24 cellular contexts compared by ENCODE assay signal in genomic region chr9:13053504-13053903, GRCh38.
DNase-seq lines count a peak whose midpoint lies in the region; ATAC-seq and TF ChIP-seq lines count a peak whose summit lies in the region.
"Had no signal": no experiment of that assay in that cellular context is flagged by ENCODE, and none has a peak within 500 bp of the region (broad histone marks: within the 10 kb centered on the region; RNA-seq: fewer than 3 reads in every experiment).

No MANE protein-coding gene starts in this region.

- no peak overlapping the region for H3K9ac ChIP-seq in mammary epithelial cell (ENCODE audit: insufficient read depth, low read length)
- H3K9ac ChIP-seq: BLaER1 treated with 17β-estradiol and CSF1 and Interleukin-3, amounts not matched to agents 10 nM and 100 nM had no signal

- peak overlapping the region; percentile 74 for H2AFZ ChIP-seq in mammary epithelial cell (ENCODE audit: low read depth, low read length)
- H2AFZ ChIP-seq in GM23338: no peak overlapping the region

- DNase-seq in MCF 10A (ENCODE audit: unreplicated experiment): peak; percentile 1
- no peak for DNase-seq in breast epithelium (ENCODE audit: low spot score in 2 of 2)
- peak; percentile 17 for DNase-seq in mammary epithelial cell
- no peak for DNase-seq in epithelial cell of prostate (ENCODE audit: low read depth, low spot score)
- DNase-seq in GM23338 (ENCODE audit: low spot score): no peak
- no peak for DNase-seq in stimulated activated CD4-positive, alpha-beta T cell treated with anti-CD3 and anti-CD28 coated beads, Interleukin-15, amount 100 ng/mL, for 24 hours
- no peak for DNase-seq in omental fat pad (ENCODE audit: low spot score)
- DNase-seq: 8988T; ACHN; AML-193; BE2C; CD4-positive, alpha-beta T cell; CD8-positive, alpha-beta memory T cell; DMS 273 treated with DMSO at 0.1 percent for 48 hours; DMS79; EL; GDM1; GOT3; HFFc6 had no signal

- peaks cover 4% of the 10 kb centered on the region; the same call in 1 of the 2 replicates for H3K9me2 ChIP-seq in GM23338 (ENCODE audit: insufficient read depth)

- dilution Hi-C loops in mammary epithelial cell (cut with HindIII; ENCODE audit: low sequenced_read_pairs): no loop called here

- POLR2A ChIA-PET in MCF 10A (lab: Yijun Ruan, JAX): no interaction called here

- no peak for TF ChIP-seq POLR2A in breast epithelium (IDR thresholded peaks at IDR 0.05)

- H3K27ac Mint-ChIP-seq in MCF 10A (ENCODE audit: low read depth, unreplicated experiment): no peak overlapping the region
- H3K27ac Mint-ChIP-seq in GM23338: no peak overlapping the region
- H3K27ac Mint-ChIP-seq: CD14-positive monocyte; CD4-positive, alpha-beta T cell; CD8-positive, alpha-beta memory T cell; HFFc6 had no signal

- H3K4me2 ChIP-seq in mammary epithelial cell (ENCODE audit: insufficient read depth, low read depth, low read length): peak overlapping the region; percentile 49
- no peak overlapping the region for H3K4me2 ChIP-seq in GM23338
- H3K4me2 ChIP-seq: A549; BLaER1 treated with 17β-estradiol and CSF1 and Interleukin-3, amounts not matched to agents 10 nM and 100 nM had no signal

- peaks cover 16% of the 10 kb centered on the region for H3K4me1 Mint-ChIP-seq in MCF 10A (ENCODE audit: insufficient read depth, unreplicated experiment)
- peaks cover 8% of the 10 kb centered on the region; the same call in 2 of the 3 replicates for H3K4me1 Mint-ChIP-seq in GM23338
- H3K4me1 Mint-ChIP-seq: CD14-positive monocyte; CD8-positive, alpha-beta memory T cell had no signal

- no peak for ATAC-seq in GM23338
- ATAC-seq in omental fat pad (ENCODE audit: low FRiP score): no peak
- ATAC-seq: A549, GM12878 had no signal

- H3K9me3 Mint-ChIP-seq in MCF 10A (ENCODE audit: unreplicated experiment) (no peaks in the 10 kb centered on the region), GM23338 (no peaks in the 10 kb centered on the region)
- H3K9me3 Mint-ChIP-seq: HFFc6 had no signal

- H4K20me1 ChIP-seq in mammary epithelial cell (ENCODE audit: insufficient read depth, low read length): no peaks in the 10 kb centered on the region
- H4K20me1 ChIP-seq in GM23338 (replicated peaks; ENCODE audit: insufficient read depth): no peaks in the 10 kb centered on the region
- H4K20me1 ChIP-seq: BLaER1 treated with 17β-estradiol and CSF1 and Interleukin-3, amounts not matched to agents 10 nM and 100 nM had no signal

- intact Hi-C loops in MCF 10A (cut with micrococcal nuclease): no loop called here
- intact Hi-C loops in breast epithelium (cut with DNase I; ENCODE audit: low total_unique reads): no loop called here
- intact Hi-C loops in mammary epithelial cell (cut with micrococcal nuclease): no loop called here

- no peak overlapping the region for H3K4me3 ChIP-seq in breast epithelium
- no peak overlapping the region for H3K4me3 ChIP-seq in mammary epithelial cell (replicated peaks in 1 of 3; ENCODE audit: insufficient read depth in 1 of 3, low read depth in 2 of 3, low read length in 3 of 3)
- H3K4me3 ChIP-seq in GM23338: no peak overlapping the region
- H3K4me3 ChIP-seq: A549; BLaER1 treated with 17β-estradiol and CSF1 and Interleukin-3, amounts not matched to agents 10 nM and 100 nM; GM12878; HAP-1 had no signal

- no peaks in the 10 kb centered on the region for H3K27me3 Mint-ChIP-seq in MCF 10A (ENCODE audit: insufficient read depth, unreplicated experiment)
- peaks cover 2% of the 10 kb centered on the region for H3K27me3 Mint-ChIP-seq in GM23338 (ENCODE audit: insufficient read depth, low read depth, poor library complexity)
- H3K27me3 Mint-ChIP-seq: CD4-positive, alpha-beta T cell; CD8-positive, alpha-beta memory T cell had no signal

- no peaks in the 10 kb centered on the region for H3K79me2 ChIP-seq in mammary epithelial cell (ENCODE audit: insufficient read depth, low read length)
- H3K79me2 ChIP-seq in GM23338 (replicated peaks; ENCODE audit: insufficient read depth): no peaks in the 10 kb centered on the region

- TF ChIP-seq CTCF in MCF 10A (IDR thresholded peaks at IDR 0.05; ENCODE audit: unreplicated experiment): no peak
- no peak for TF ChIP-seq CTCF in breast epithelium (IDR thresholded peaks at IDR 0.05)
- TF ChIP-seq CTCF in mammary epithelial cell (conservative IDR thresholded peaks at IDR 0.05 in 1 of 2, IDR thresholded peaks at IDR 0.05 in 1 of 2; ENCODE audit: extremely low read depth in 1 of 2, insufficient read depth in 1 of 2, low read depth in 1 of 2, low read length in 2 of 2): no peak
- TF ChIP-seq CTCF in GM23338 (conservative IDR thresholded peaks at IDR 0.05; ENCODE audit: low read depth in 2 of 2): no peak
- no peak for TF ChIP-seq CTCF in omental fat pad (IDR thresholded peaks at IDR 0.05)

- no peaks in the 10 kb centered on the region for H3F3A ChIP-seq in GM23338 (replicated peaks; ENCODE audit: low read depth)

- H3K27ac ChIP-seq in breast epithelium: no peak overlapping the region
- H3K27ac ChIP-seq in mammary epithelial cell (ENCODE audit: insufficient read depth, low read depth, low read length): no peak overlapping the region
- peak overlapping the region; percentile 16 for H3K27ac ChIP-seq in epithelial cell of prostate
- no peak overlapping the region for H3K27ac ChIP-seq in GM23338 (ENCODE audit: low read depth)
- H3K27ac ChIP-seq: A549; BLaER1 treated with 17β-estradiol and CSF1 and Interleukin-3, amounts not matched to agents 10 nM and 100 nM had no signal

- CTCF ChIA-PET in MCF 10A (lab: Yijun Ruan, JAX): interaction anchor here (0.5 to 1.9 kb wide), 6 partner anchors 19 to 369 kb away, joined by 3 to 5 read pairs (median 3); no protein-coding TSS in a partner anchor
- CTCF ChIA-PET in mammary epithelial cell (lab: Charles Lee; ENCODE audit: low non-redundant PET): no interaction called here

- H3K4me1 ChIP-seq in breast epithelium (no peaks in the 10 kb centered on the region), mammary epithelial cell (ENCODE audit: insufficient read depth, low read length) (peaks cover 20% of the 10 kb centered on the region), GM23338 (ENCODE audit: insufficient read depth) (no peaks in the 10 kb centered on the region)
- H3K4me1 ChIP-seq: A549; BE2C; BLaER1 treated with 17β-estradiol and CSF1 and Interleukin-3, amounts not matched to agents 10 nM and 100 nM; HAP-1 had no signal

- H3K36me3 ChIP-seq in breast epithelium (no peaks in the 10 kb centered on the region), mammary epithelial cell (ENCODE audit: insufficient read depth, low read length) (no peaks in the 10 kb centered on the region), GM23338 (ENCODE audit: insufficient read depth) (no peaks in the 10 kb centered on the region)
- H3K36me3 ChIP-seq: BE2C; BLaER1 treated with 17β-estradiol and CSF1 and Interleukin-3, amounts not matched to agents 10 nM and 100 nM; HAP-1 had no signal

- in situ Hi-C loops in mammary epithelial cell (cut with MboI; ENCODE audit: low sequenced_read_pairs in 2 of 2): no loop called here

- no TSS peak for BruUV-seq in MCF 10A (replicated peaks; lab: Mats Ljungman, UMichigan)
- no TSS peak for BruUV-seq in mammary epithelial cell (replicated peaks; lab: Mats Ljungman, UMichigan)

- H3K36me3 Mint-ChIP-seq in MCF 10A (ENCODE audit: insufficient read depth, unreplicated experiment) (no peaks in the 10 kb centered on the region), GM23338 (ENCODE audit: low read depth) (no peaks in the 10 kb centered on the region)
- H3K36me3 Mint-ChIP-seq: CD14-positive monocyte; CD8-positive, alpha-beta memory T cell had no signal

- H3K9me3 ChIP-seq in breast epithelium (no peaks in the 10 kb centered on the region), mammary epithelial cell (replicated peaks; ENCODE audit: insufficient read depth, low read length) (no peaks in the 10 kb centered on the region)
- H3K9me3 ChIP-seq: A549; BE2C; BLaER1 treated with 17β-estradiol and CSF1 and Interleukin-3, amounts not matched to agents 10 nM and 100 nM; HAP-1 had no signal

- H3K4me3 Mint-ChIP-seq in MCF 10A (ENCODE audit: unreplicated experiment) (no peak overlapping the region), GM23338 (no peak overlapping the region)
- H3K4me3 Mint-ChIP-seq: CD14-positive monocyte; CD4-positive, alpha-beta T cell; CD8-positive, alpha-beta memory T cell; HFFc6 had no signal

- no peaks in the 10 kb centered on the region for H3K27me3 ChIP-seq in breast epithelium
- H3K27me3 ChIP-seq in mammary epithelial cell (ENCODE audit: insufficient read depth, low read length): no peaks in the 10 kb centered on the region
- no peaks in the 10 kb centered on the region for H3K27me3 ChIP-seq in GM23338 (ENCODE audit: insufficient read depth)
- H3K27me3 ChIP-seq: BE2C; BLaER1 treated with 17β-estradiol and CSF1 and Interleukin-3, amounts not matched to agents 10 nM and 100 nM had no signal

- 0% methylated on average over 2 of the region's 2 CpGs for WGBS in mammary epithelial cell (ENCODE audit: low coverage, missing lambda C conversion rate)

TF ChIP-seq in GM23338, 12 proteins besides CTCF, POLR2A, EP300 and RAD21 (continues in another document):
- TF ChIP-seq CREB1 (CRISPR knock-in tag; IDR thresholded peaks at IDR 0.05; ENCODE audit: low read depth): no peak
- no peak for TF ChIP-seq ZNF114 (CRISPR knock-in tag; IDR thresholded peaks at IDR 0.05)
- TF ChIP-seq EZH2 (IDR thresholded peaks at IDR 0.05; ENCODE audit: low read depth, unreplicated experiment): no peak
- TF ChIP-seq POLR2AphosphoS5 (IDR thresholded peaks at IDR 0.05; ENCODE audit: low read depth): no peak
- TF ChIP-seq NANOG (IDR thresholded peaks at IDR 0.05; ENCODE audit: borderline replicate concordance): no peak

Comparison
In these comparisons a context has a peak if more than half of its experiments do, and no peak if none do; other contexts are left out.
1. DNase-seq: peak in MCF 10A (single experiment) and mammary epithelial cell (single experiment); none in breast epithelium (0 of 2), epithelial cell of prostate (single experiment), GM23338 (single experiment), stimulated activated CD4-positive, alpha-beta T cell treated with anti-CD3 and anti-CD28 coated beads, Interleukin-15, amount 100 ng/mL, for 24 hours (single experiment) and omental fat pad (single experiment).